ENCODE assay signal across 25 cellular contexts in genomic region chr7:139032473-139032872, GRCh38. TPM values are rescaled to one million over a fixed set of nuclear protein-coding genes. Genes with fewer than 3 reads are reported as not detected.
"Had no signal": no experiment of that assay in that cellular context is flagged by ENCODE, and none has a peak within 500 bp of the region (broad histone marks: within the 10 kb centered on the region; RNA-seq: fewer than 3 reads in every experiment).

No MANE protein-coding gene starts in this region.

- ATAC-seq: natural killer cell; psoas muscle; right cardiac atrium; right lobe of liver; stimulated activated effector memory CD8-positive, alpha-beta T cell treated with anti-CD3 and anti-CD28 coated beads, Interleukin-12 subunit alpha, Interleukin-12 subunit beta, amount 100 ng/mL, for 72 hours; stimulated activated naive B cell treated with anti-CD40 and anti-IgM and Interleukin-4, amounts not matched to agents 10 μg/mL and 1 μg/mL and 100 μg/mL, for 72 hours; upper lobe of right lung had no signal

- H3K9ac ChIP-seq: neural progenitor cell, parathyroid adenoma had no signal

- H3K27ac ChIP-seq: neural progenitor cell, ovary, parathyroid adenoma, psoas muscle, right lobe of liver, sigmoid colon, stomach, thoracic aorta, tibial artery, transverse colon, upper lobe of right lung, uterus had no signal

- H2AFZ ChIP-seq: neural progenitor cell, parathyroid adenoma had no signal

- H3K4me3 ChIP-seq: neural progenitor cell, ovary, psoas muscle, right lobe of liver, sigmoid colon, stomach, thoracic aorta, tibial artery, transverse colon, upper lobe of right lung, uterus had no signal

- H3K27me3 ChIP-seq: ovary, right lobe of liver, sigmoid colon, stomach, tibial artery, transverse colon, upper lobe of right lung, uterus had no signal

- H3K36me3 ChIP-seq: neural progenitor cell, ovary, right lobe of liver, uterus had no signal

- DNase-seq: natural killer cell; occipital lobe; ovary; posterior cingulate gyrus; psoas muscle; right cardiac atrium; sigmoid colon; small intestine; stimulated activated CD4-positive, alpha-beta T cell treated with anti-CD3 and anti-CD28 coated beads, Interleukin-15, amount 100 ng/mL, for 24 hours; stimulated activated CD4-positive, alpha-beta T cell treated with anti-CD3 and anti-CD28 coated beads, Interleukin-2, amount 100 ng/mL, for 24 hours; stimulated activated CD4-positive, alpha-beta T cell treated with anti-CD3 and anti-CD28 coated beads, Interleukin-2, amount 100 ng/mL, for 48 hours; stimulated activated CD4-positive, alpha-beta T cell treated with anti-CD3 and anti-CD28 coated beads, Interleukin-4, amount 100 ng/mL, for 24 hours; stimulated activated naive B cell treated with anti-CD40 and anti-IgM and Interleukin-4, amounts not matched to agents 10 μg/mL and 1 μg/mL and 100 μg/mL, for 72 hours; stimulated activated naive CD4-positive, alpha-beta T cell treated with Interleukin-2 at 50 U/mL for 16 hours; stomach; tibial artery; transverse colon; upper lobe of right lung; uterus had no signal

- H3K9me3 ChIP-seq: ovary, psoas muscle, right lobe of liver, sigmoid colon, stomach, thoracic aorta, tibial artery, transverse colon, upper lobe of right lung, uterus had no signal

- H3K4me1 ChIP-seq: neural progenitor cell, psoas muscle, right lobe of liver, upper lobe of right lung, uterus had no signal

- H3K4me2 ChIP-seq: neural progenitor cell had no signal

- H3K79me2 ChIP-seq: parathyroid adenoma had no signal

RNA-seq across cellular contexts. Expression of gene ZC3HAV1L, which starts 3.4 kb away (rescaled TPM):
- polyA plus RNA-seq: neural cell had no signal
